8 cellular contexts compared by ENCODE assay signal in the genomic region with DNA sequence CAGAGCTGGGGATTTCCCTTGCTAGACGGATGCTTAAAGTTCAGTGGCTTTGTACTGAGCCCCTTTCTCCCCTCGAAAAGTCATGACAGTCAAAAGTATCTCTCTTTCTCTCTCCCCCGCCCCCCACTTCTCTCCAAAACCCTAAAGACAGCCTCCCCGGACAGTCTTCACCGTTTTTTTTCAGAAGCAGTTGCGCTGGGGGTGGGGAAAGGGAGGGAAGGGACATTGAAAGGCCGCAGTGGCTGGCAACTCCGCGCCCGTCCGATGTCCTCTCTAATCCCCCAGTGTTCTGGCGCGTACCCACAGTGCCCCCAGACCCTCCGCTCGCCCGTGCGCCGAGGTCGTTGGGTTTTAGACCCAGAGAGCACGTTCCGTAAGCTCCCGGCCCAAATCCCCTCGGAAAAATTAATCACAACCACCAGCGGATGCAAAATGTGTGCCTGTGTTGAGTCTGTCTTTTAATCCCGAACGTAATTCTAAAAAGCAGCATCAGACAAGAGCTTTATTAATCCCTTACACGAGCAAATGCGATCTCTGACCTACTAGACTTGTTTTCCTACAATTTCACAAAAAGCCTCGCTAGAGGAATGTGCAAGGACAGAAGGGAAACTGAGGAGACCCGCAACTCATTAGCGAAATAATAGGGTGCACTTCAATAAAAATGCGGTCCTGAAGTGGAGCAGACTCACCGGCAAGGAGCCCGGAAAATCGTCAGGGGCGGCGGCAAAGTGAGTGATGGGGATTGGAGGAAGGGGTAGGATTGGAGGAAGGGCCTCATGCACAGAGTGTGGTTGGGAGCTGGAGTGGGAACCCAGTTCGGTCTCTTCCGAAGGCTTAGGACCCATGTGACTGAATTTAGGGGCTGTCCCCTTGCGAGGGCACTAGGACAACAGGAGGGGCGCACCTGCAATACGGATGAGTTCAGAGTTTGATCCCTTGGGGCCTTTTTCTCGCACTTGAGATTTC. TPM values are rescaled to one million over a fixed set of nuclear protein-coding genes. Genes with fewer than 3 reads are reported as not detected.
DNase-seq lines count a peak whose midpoint lies in the region; ATAC-seq and TF ChIP-seq lines count a peak whose summit lies in the region.

No MANE protein-coding gene starts in this region.

- no peaks in the 10 kb centered on the region for H3K9me3 ChIP-seq in fibroblast of lung (ENCODE audit: control insufficient read depth, insufficient read depth, low read depth, low read length)

- peaks cover 2% of the 10 kb centered on the region for H3K36me3 ChIP-seq in fibroblast of lung (ENCODE audit: control insufficient read depth, insufficient read depth, low read length)

- peaks cover 8% of the 10 kb centered on the region for H3K27me3 Mint-ChIP-seq in T-helper 1 cell treated with Interleukin-12 subunit alpha and Interleukin-12 subunit beta and Interleukin-4 antibody, amounts not matched to agents 30 μg/mL and 1 μg/mL, for 36 hours (ENCODE audit: low read depth)

- DNase-seq in T-helper 1 cell (no peak), SK-N-DZ (ENCODE audit: low spot score) (peak; percentile 34), fibroblast of lung (ENCODE audit: low read depth in 2 of 2) (peak in 1 of 2 donors; percentile 49), pons (ENCODE audit: low spot score) (peak; percentile 41), NCI-H1436 treated with DMSO at 0.1 percent for 48 hours (lab: John Stamatoyannopoulos, UW) (no peak)

- H3K9me3 Mint-ChIP-seq in T-helper 1 cell treated with Interleukin-12 subunit alpha and Interleukin-12 subunit beta and Interleukin-4 antibody, amounts not matched to agents 30 μg/mL and 1 μg/mL, for 36 hours, result peaks cover 5% of the 10 kb centered on the region

- H3K4me3 Mint-ChIP-seq in T-helper 1 cell treated with Interleukin-12 subunit alpha and Interleukin-12 subunit beta and Interleukin-4 antibody, amounts not matched to agents 30 μg/mL and 1 μg/mL, for 36 hours, result peak overlapping the region; percentile 100

- H3K4me1 ChIP-seq in fibroblast of lung (ENCODE audit: control insufficient read depth, extremely low read depth, insufficient read depth, low read length), result peaks cover 21% of the 10 kb centered on the region

- H3K4me2 ChIP-seq in fibroblast of lung (ENCODE audit: extremely low read depth, insufficient read depth, low read length), result peak overlapping the region; percentile 92

- no peaks in the 10 kb centered on the region for H4K20me1 ChIP-seq in fibroblast of lung (ENCODE audit: control insufficient read depth, extremely low read depth, insufficient read depth, low read length)

- peak overlapping the region; percentile 51 for H3K9ac ChIP-seq in fibroblast of lung (ENCODE audit: insufficient read depth, low read length)

- H3K27ac ChIP-seq in fibroblast of lung (ENCODE audit: insufficient read depth, low read length), result peak overlapping the region; percentile 83

- ATAC-seq in HG02571 (IDR thresholded peaks at IDR 0.05; ENCODE audit: unreplicated experiment) (no peak), GM21515 (IDR thresholded peaks at IDR 0.05; ENCODE audit: unreplicated experiment) (no peak)

- H3K79me2 ChIP-seq in fibroblast of lung (ENCODE audit: control insufficient read depth, insufficient read depth, low read length), result peaks cover 40% of the 10 kb centered on the region

- TF ChIP-seq CTCF in fibroblast of lung (conservative IDR thresholded peaks at IDR 0.05 in 1 of 2, IDR thresholded peaks at IDR 0.05 in 1 of 2; ENCODE audit: low read depth in 1 of 2, low read length in 2 of 2), result no peak

- no peaks in the 10 kb centered on the region for H3K27me3 ChIP-seq in fibroblast of lung (ENCODE audit: control insufficient read depth, insufficient read depth, low read length)

- H3K36me3 Mint-ChIP-seq in T-helper 1 cell treated with Interleukin-12 subunit alpha and Interleukin-12 subunit beta and Interleukin-4 antibody, amounts not matched to agents 30 μg/mL and 1 μg/mL, for 36 hours (ENCODE audit: low read depth), result peaks cover 35% of the 10 kb centered on the region

- H3K4me1 Mint-ChIP-seq in T-helper 1 cell treated with Interleukin-12 subunit alpha and Interleukin-12 subunit beta and Interleukin-4 antibody, amounts not matched to agents 30 μg/mL and 1 μg/mL, for 36 hours (ENCODE audit: low read depth), result peaks cover 46% of the 10 kb centered on the region

- peak overlapping the region; percentile 27 for H2AFZ ChIP-seq in fibroblast of lung (ENCODE audit: low read length)

- H3K27ac Mint-ChIP-seq in T-helper 1 cell treated with Interleukin-12 subunit alpha and Interleukin-12 subunit beta and Interleukin-4 antibody, amounts not matched to agents 30 μg/mL and 1 μg/mL, for 36 hours, result peak overlapping the region; percentile 99

- peak overlapping the region; percentile 64 to 97 (median 74) for H3K4me3 ChIP-seq in fibroblast of lung (replicated peaks in 1 of 4; ENCODE audit: control extremely low read depth in 1 of 4, insufficient read depth in 1 of 4, low read depth in 3 of 4, low read length in 4 of 4)

RNA-seq across cellular contexts. Expression of a gene that starts 12.2 kb away (rescaled TPM):
- 11.3 and 14.5 TPM in 2 replicates for polyA plus RNA-seq in SK-N-DZ (2014; cell fraction: cytosol; rRNA removed)
- polyA plus RNA-seq in SK-N-DZ (2014; cell fraction: nucleus; rRNA removed), result 31.3 and 32.8 TPM in 2 replicates
- total RNA-seq in fibroblast of lung, result 2.6 and 8.8 TPM in 2 replicates
- polyA plus RNA-seq in fibroblast of lung, result 3.3 and 8.5 TPM in 2 replicates
- polyA plus RNA-seq in fibroblast of lung (2012), result 7.0 and 11.8 TPM in 2 replicates
- polyA minus RNA-seq in fibroblast of lung (ENCODE audit: low replicate concordance), result 4.7 and 5.3 TPM in 2 replicates

Comparison
In these comparisons a context has a peak if more than half of its experiments do, and no peak if none do; other contexts are left out.
1. DNase-seq: peak in SK-N-DZ (single experiment) and pons (single experiment); none in T-helper 1 cell (0 of 5) and NCI-H1436 treated with DMSO at 0.1 percent for 48 hours (single experiment).